8 cellular contexts compared by ENCODE assay signal in the genomic region with DNA sequence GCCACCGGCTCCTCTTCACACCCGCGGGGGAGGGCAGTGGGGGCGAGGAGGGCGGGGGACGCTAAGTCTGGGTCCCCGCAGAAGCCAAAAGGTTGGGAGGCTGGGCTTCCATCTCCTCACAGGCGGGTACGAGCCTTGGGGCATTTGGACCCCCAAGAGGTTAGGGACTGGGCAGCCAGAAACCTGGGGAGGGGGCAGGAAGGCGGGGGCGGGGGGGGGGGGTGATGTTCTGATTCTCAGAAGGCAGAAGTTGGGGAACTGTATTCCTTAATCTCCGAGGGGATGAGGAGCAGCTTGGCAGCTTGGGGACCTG. TPM values are rescaled to one million over a fixed set of nuclear protein-coding genes. Genes with fewer than 3 reads are reported as not detected.
DNase-seq lines count a peak whose midpoint lies in the region; ATAC-seq and TF ChIP-seq lines count a peak whose summit lies in the region.

No MANE protein-coding gene starts in this region.

- peak overlapping the region; percentile 78 to 100 (median 96) for H3K27ac ChIP-seq in BLaER1 treated with 17β-estradiol and CSF1 and Interleukin-3, amounts not matched to agents 10 nM and 100 nM
- H3K27ac ChIP-seq in ectodermal cell (ENCODE audit: insufficient read depth, low read depth, low read length, poor library complexity, severe bottlenecking) = no peak overlapping the region

- peaks cover 43% of the 10 kb centered on the region for H3K4me1 Mint-ChIP-seq in nephron progenitor cell

- peak overlapping the region; percentile 75 for H3K4me3 Mint-ChIP-seq in nephron progenitor cell

- TF ChIP-seq CTCF in nephron progenitor cell (IDR thresholded peaks at IDR 0.05) = no peak

- H4K20me1 ChIP-seq in BLaER1 treated with 17β-estradiol and CSF1 and Interleukin-3, amounts not matched to agents 10 nM and 100 nM = peaks cover 0 to 36% (median 15%) of the 10 kb centered on the region in 11 experiments; a peak in 13 of 22 replicates

- peak overlapping the region; percentile 85 to 100 (median 99) for H3K4me2 ChIP-seq in BLaER1 treated with 17β-estradiol and CSF1 and Interleukin-3, amounts not matched to agents 10 nM and 100 nM

- H3K9ac ChIP-seq in BLaER1 treated with 17β-estradiol and CSF1 and Interleukin-3, amounts not matched to agents 10 nM and 100 nM = peak overlapping the region; percentile 73 to 100 (median 87)
- peak overlapping the region; percentile 72 for H3K9ac ChIP-seq in NT2/D1 (ENCODE audit: insufficient read length, low read depth)

- no peak for DNase-seq in NT2/D1 (ENCODE audit: low read depth, low spot score)
- no peak for DNase-seq in nephron progenitor cell
- DNase-seq in DMS79 treated with DMSO at 0.1 percent for 48 hours (lab: John Stamatoyannopoulos, UW) = no peak
- DNase-seq in GM03348 (ENCODE audit: low spot score) = no peak

- no peaks in the 10 kb centered on the region for H3K9me3 ChIP-seq in BLaER1 treated with 17β-estradiol and CSF1 and Interleukin-3, amounts not matched to agents 10 nM and 100 nM (replicated peaks in 1 of 11)
- H3K9me3 ChIP-seq in NT2/D1 (ENCODE audit: insufficient read depth, low read length) (no peaks in the 10 kb centered on the region), ectodermal cell (ENCODE audit: control insufficient read depth, low read length) (no peaks in the 10 kb centered on the region)

- H3K27me3 ChIP-seq in BLaER1 treated with 17β-estradiol and CSF1 and Interleukin-3, amounts not matched to agents 10 nM and 100 nM = no peaks in the 10 kb centered on the region
- peaks cover 48% of the 10 kb centered on the region for H3K27me3 ChIP-seq in NT2/D1 (ENCODE audit: insufficient read depth, insufficient read length)
- peaks cover 97% of the 10 kb centered on the region for H3K27me3 ChIP-seq in ectodermal cell (ENCODE audit: control insufficient read depth, insufficient read depth, low read length, poor library complexity, severe bottlenecking)

- no peak for ATAC-seq in GM18870 (IDR thresholded peaks at IDR 0.05; ENCODE audit: unreplicated experiment)
- no peak for ATAC-seq in GM21717 (IDR thresholded peaks at IDR 0.05; ENCODE audit: unreplicated experiment)

- H3K4me3 ChIP-seq in BLaER1 treated with 17β-estradiol and CSF1 and Interleukin-3, amounts not matched to agents 10 nM and 100 nM = peak overlapping the region; percentile 56 to 100 (median 78)
- peak overlapping the region; percentile 38 for H3K4me3 ChIP-seq in NT2/D1 (ENCODE audit: insufficient read length, low read depth)
- H3K4me3 ChIP-seq in ectodermal cell (ENCODE audit: insufficient read depth, low read depth, low read length) = peak overlapping the region; percentile 4

- no peaks in the 10 kb centered on the region for H3K9me3 Mint-ChIP-seq in nephron progenitor cell

- no peaks in the 10 kb centered on the region for H3K36me3 Mint-ChIP-seq in nephron progenitor cell (ENCODE audit: low read depth)

- H3K4me1 ChIP-seq in BLaER1 treated with 17β-estradiol and CSF1 and Interleukin-3, amounts not matched to agents 10 nM and 100 nM = peaks cover 47 to 88% (median 85%) of the 10 kb centered on the region in 10 experiments
- H3K4me1 ChIP-seq in NT2/D1 (ENCODE audit: insufficient read depth, insufficient read length) (peaks cover 20% of the 10 kb centered on the region), ectodermal cell (ENCODE audit: control insufficient read depth, insufficient read depth, low read length) (peaks cover 22% of the 10 kb centered on the region)

- H3K36me3 ChIP-seq in BLaER1 treated with 17β-estradiol and CSF1 and Interleukin-3, amounts not matched to agents 10 nM and 100 nM = peaks cover 16 to 79% (median 70%) of the 10 kb centered on the region in 11 experiments
- H3K36me3 ChIP-seq in NT2/D1 (ENCODE audit: insufficient read depth, insufficient read length, low read length) (peaks cover 7% of the 10 kb centered on the region), ectodermal cell (ENCODE audit: control insufficient read depth, insufficient read depth, low read length) (no peaks in the 10 kb centered on the region)

- H3K27ac Mint-ChIP-seq in nephron progenitor cell = no peak overlapping the region

- WGBS in ectodermal cell, 2 experiments = 1 to 2% methylated on average over 10 of the region's 12 CpGs

- H3K27me3 Mint-ChIP-seq in nephron progenitor cell (ENCODE audit: low read depth, poor library complexity) = peaks cover 98% of the 10 kb centered on the region

RNA-seq across cellular contexts. Expression of gene BCL3, which starts 5.1 kb away (rescaled TPM):
- 0.54 TPM for polyA plus RNA-seq in ectodermal cell (2013, experiment 1 of 4)
- 0.20 TPM for polyA plus RNA-seq in ectodermal cell (2013, experiment 2 of 4)
- polyA plus RNA-seq in ectodermal cell (2013, experiment 3 of 4) = 0.69 TPM
- polyA plus RNA-seq in ectodermal cell (2013, experiment 4 of 4) = 0.73 TPM

RNA-seq across cellular contexts. Expression of gene CBLC, which starts 24.1 kb away (rescaled TPM):
- polyA plus RNA-seq in ectodermal cell (2013, experiment 1 of 4) = 0.26 TPM
- polyA plus RNA-seq in ectodermal cell (2013, experiment 2 of 4) = 0.66 TPM
- polyA plus RNA-seq in ectodermal cell (2013, experiment 3 of 4) = 0.75 TPM
- polyA plus RNA-seq in ectodermal cell (2013, experiment 4 of 4) = 0.81 TPM

RNA-seq across cellular contexts. Expression of gene CEACAM16, which starts 54.6 kb away (rescaled TPM):
- polyA plus RNA-seq in ectodermal cell (2013, experiment 1 of 4) = not detected
- not detected for polyA plus RNA-seq in ectodermal cell (2013, experiment 2 of 4)
- polyA plus RNA-seq in ectodermal cell (2013, experiment 3 of 4) = not detected
- polyA plus RNA-seq in ectodermal cell (2013, experiment 4 of 4) = not detected

RNA-seq across cellular contexts. Expression of gene BCAM, which starts 55.3 kb away (rescaled TPM):
- polyA plus RNA-seq in ectodermal cell (2013, experiment 1 of 4) = 35.1 TPM
- 37.3 TPM for polyA plus RNA-seq in ectodermal cell (2013, experiment 2 of 4)
- 31.1 TPM for polyA plus RNA-seq in ectodermal cell (2013, experiment 3 of 4)
- 32.4 TPM for polyA plus RNA-seq in ectodermal cell (2013, experiment 4 of 4)

Comparison
In these comparisons a context has a peak if more than half of its experiments do, and no peak if none do; other contexts are left out.
1. H3K4me3 ChIP-seq: peak in every context shown above with its lines; median percentile 78 in BLaER1 treated with 17β-estradiol and CSF1 and Interleukin-3, amounts not matched to agents 10 nM and 100 nM; 38 in NT2/D1; 4 in ectodermal cell.